8 cellular contexts compared by ENCODE assay signal in the genomic region with DNA sequence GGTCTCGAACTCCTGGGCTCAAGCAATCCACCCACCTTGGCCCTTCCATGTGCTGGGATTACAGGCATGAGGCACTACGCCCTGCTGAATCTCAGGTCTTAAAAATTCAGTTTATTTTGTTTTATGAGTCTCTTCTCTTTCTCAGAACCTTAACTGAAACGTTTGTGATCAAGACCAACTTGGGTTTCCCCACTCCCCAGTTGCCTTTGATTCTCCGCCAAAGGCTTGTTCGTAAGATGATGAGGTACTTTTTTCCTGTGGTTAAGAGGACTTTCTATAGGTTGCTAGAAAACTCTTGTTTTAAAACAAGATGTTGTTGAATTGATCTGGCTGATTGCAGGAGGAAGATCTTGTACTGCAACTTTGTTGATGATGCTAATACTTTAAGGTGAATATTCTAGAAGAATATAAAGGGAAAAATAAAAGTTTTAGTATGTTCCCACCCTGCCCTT. TPM values are rescaled to one million over a fixed set of nuclear protein-coding genes. Genes with fewer than 3 reads are reported as not detected.
DNase-seq lines count a peak whose midpoint lies in the region; ATAC-seq, FAIRE-seq and TF ChIP-seq lines count a peak whose summit lies in the region.

No MANE protein-coding gene starts in this region.

- peak overlapping the region in 1 of 2 donors; percentile 34 for H3K27ac ChIP-seq in thoracic aorta

- H3K9me3 Mint-ChIP-seq in immature natural killer cell = no peaks in the 10 kb centered on the region

- FAIRE-seq in GM18507 (lab: Jason Lieb, UNC) = peak; percentile 83

- peaks cover 0 to 4% (median 2%) of the 10 kb centered on the region in 3 donors for H3K27me3 Mint-ChIP-seq in immature natural killer cell (ENCODE audit: low read depth in 3 of 3)

- peaks cover 36 to 67% of the 10 kb centered on the region in 2 donors for H3K4me1 ChIP-seq in thoracic aorta (ENCODE audit: control insufficient read depth in 1 of 2, low read depth in 2 of 2)

- H3K4me3 ChIP-seq in thoracic aorta = peak overlapping the region; percentile 20

- peaks cover 0 to 10% (median 0%) of the 10 kb centered on the region in 3 donors for H3K36me3 Mint-ChIP-seq in immature natural killer cell

- peak overlapping the region; percentile 76 to 94 (median 83) for H3K4me3 Mint-ChIP-seq in immature natural killer cell

- H3K9me3 ChIP-seq in thoracic aorta = no peaks in the 10 kb centered on the region

- no peak for TF ChIP-seq CTCF in thoracic aorta (IDR thresholded peaks at IDR 0.05)

- H3K27me3 ChIP-seq in thoracic aorta (replicated peaks; ENCODE audit: insufficient read depth) = no peaks in the 10 kb centered on the region

- peaks cover 38 to 44% of the 10 kb centered on the region in 2 donors for H3K4me1 Mint-ChIP-seq in immature natural killer cell

- peak; percentile 57 for DNase-seq in GM18507 (ENCODE audit: extremely low spot score, insufficient read length, low read depth)
- DNase-seq in activated CD4-positive, alpha-beta T cell treated with anti-CD3 and anti-CD28 coated beads, Interleukin-2, amount 50 U/mL, for 48 hours = peak; percentile 56 to 71
- DNase-seq in immature natural killer cell = peak; percentile 32 to 53 (median 43)
- no peak for DNase-seq in thoracic aorta (ENCODE audit: low spot score)
- DNase-seq in AG08396 (ENCODE audit: low spot score) = no peak
- no peak for DNase-seq in cerebellum (ENCODE audit: low spot score)

- H3K27ac Mint-ChIP-seq in immature natural killer cell = peak overlapping the region; percentile 88 to 98 (median 96)

- no peaks in the 10 kb centered on the region for H3K36me3 ChIP-seq in thoracic aorta

- peak; percentile 81 for ATAC-seq in HG03064 (IDR thresholded peaks at IDR 0.05; ENCODE audit: low read depth, unreplicated experiment)
- ATAC-seq in thoracic aorta (ENCODE audit: insufficient number of reproducible peaks, low FRiP score, low read depth) = no peak
- no peak for ATAC-seq in HG03135 (IDR thresholded peaks at IDR 0.05; ENCODE audit: unreplicated experiment)

RNA-seq across cellular contexts. Expression of gene ABCC1, which starts 11.7 kb away (rescaled TPM):
- polyA plus RNA-seq in immature natural killer cell = 1 to 10 TPM; 2.3 to 3.6 (median 2.3) TPM
- total RNA-seq in thoracic aorta (10 to 100 TPM; 89.2 to 94.9 TPM), cerebellum (12.5 TPM)

Comparison
In these comparisons a context has a peak if more than half of its experiments do, and no peak if none do; other contexts are left out.
1. DNase-seq: peak in GM18507 (single experiment), activated CD4-positive, alpha-beta T cell treated with anti-CD3 and anti-CD28 coated beads, Interleukin-2, amount 50 U/mL, for 48 hours (2 of 2) and immature natural killer cell (3 of 3); none in thoracic aorta (single experiment), AG08396 (single experiment) and cerebellum (single experiment).